Comparison of ENCODE assay signal across 2 cellular contexts in genomic region chr7:79130715-79131114, GRCh38.
TF ChIP-seq lines count a peak whose summit lies in the region.

No MANE protein-coding gene starts in this region.

TF ChIP-seq in IMR-90, 13 proteins besides CTCF, POLR2A, EP300 and RAD21 (continued from another document):
- TF ChIP-seq MAZ (IDR thresholded peaks at IDR 0.05; ENCODE audit: borderline replicate concordance, low read depth, low read length) (no peak), RFX5 (IDR thresholded peaks at IDR 0.05; ENCODE audit: low read depth, low read length) (no peak), ELK1 (IDR thresholded peaks at IDR 0.05; ENCODE audit: borderline replicate concordance, low read depth, low read length) (no peak), BHLHE40 (IDR thresholded peaks at IDR 0.05; ENCODE audit: low read depth, low read length) (no peak), MAFK (IDR thresholded peaks at IDR 0.05; ENCODE audit: low read depth, low read length) (no peak), MXI1 (IDR thresholded peaks at IDR 0.05; ENCODE audit: borderline replicate concordance, low read depth, low read length) (no peak), SMC3 (IDR thresholded peaks at IDR 0.05; ENCODE audit: low read depth, low read length) (no peak)
- TF ChIP-seq, protein P1, sequence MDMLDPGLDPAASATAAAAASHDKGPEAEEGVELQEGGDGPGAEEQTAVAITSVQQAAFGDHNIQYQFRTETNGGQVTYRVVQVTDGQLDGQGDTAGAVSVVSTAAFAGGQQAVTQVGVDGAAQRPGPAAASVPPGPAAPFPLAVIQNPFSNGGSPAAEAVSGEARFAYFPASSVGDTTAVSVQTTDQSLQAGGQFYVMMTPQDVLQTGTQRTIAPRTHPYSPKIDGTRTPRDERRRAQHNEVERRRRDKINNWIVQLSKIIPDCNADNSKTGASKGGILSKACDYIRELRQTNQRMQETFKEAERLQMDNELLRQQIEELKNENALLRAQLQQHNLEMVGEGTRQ (IDR thresholded peaks at IDR 0.05; ENCODE audit: low read depth, low read length), result no peak

TF ChIP-seq in K562, 482 proteins besides CTCF, POLR2A, EP300 and RAD21 (continued from another document):
- no peak for TF ChIP-seq MGA (IDR thresholded peaks at IDR 0.05)
